In genomic region chr2:211033765-211034164, GRCh38 we compare ENCODE assay signal across 10 cellular contexts.
DNase-seq lines count a peak whose midpoint lies in the region; ATAC-seq, FAIRE-seq and TF ChIP-seq lines count a peak whose summit lies in the region.
"Had no signal": no experiment of that assay in that cellular context is flagged by ENCODE, and none has a peak within 500 bp of the region (broad histone marks: within the 10 kb centered on the region; RNA-seq: fewer than 3 reads in every experiment).

No MANE protein-coding gene starts in this region.

- peak; percentile 16 for TF ChIP-seq CTCF in GM06990 (IDR thresholded peaks at IDR 0.05; ENCODE audit: insufficient read depth, low read length, poor library complexity, severe bottlenecking)
- peak; percentile 42 for TF ChIP-seq CTCF in MM.1S (IDR thresholded peaks at IDR 0.05; ENCODE audit: low read length)
- TF ChIP-seq CTCF in GM12878 (IDR thresholded peaks at IDR 0.05 in 2 of 3, conservative IDR thresholded peaks at IDR 0.05 in 1 of 3; ENCODE audit: control insufficient read depth in 2 of 3, extremely low read depth in 1 of 3, insufficient read depth in 1 of 3, low read depth in 3 of 3, low read length in 3 of 3) = peak in 2 of 3 experiments; percentile 13 to 27; a peak in 2 of 6 replicates
- peak; percentile 43 for TF ChIP-seq CTCF in nephron progenitor cell (IDR thresholded peaks at IDR 0.05)
- no peak for TF ChIP-seq CTCF in omental fat pad (IDR thresholded peaks at IDR 0.05)

- in situ Hi-C loops in GM12878 (cut with MboI) = no loop called here

- H3K27me3 ChIP-seq in GM06990 (replicated peaks; ENCODE audit: control insufficient read depth, insufficient read depth, low read length) = no peaks in the 10 kb centered on the region
- no peaks in the 10 kb centered on the region for H3K27me3 ChIP-seq in MM.1S (replicated peaks; ENCODE audit: insufficient read depth, low read length)
- no peaks in the 10 kb centered on the region for H3K27me3 ChIP-seq in GM12878 (replicated peaks in 1 of 2; ENCODE audit: control insufficient read depth in 2 of 2, insufficient read depth in 2 of 2, low read length in 1 of 2)

- no peaks in the 10 kb centered on the region for H3K4me1 Mint-ChIP-seq in nephron progenitor cell

- CTCF ChIA-PET in GM12878 (lab: Yijun Ruan, JAX) = interaction anchor here (1.5 kb wide), 1 partner anchor 124 kb away, joined by 3 read pairs; no protein-coding TSS in a partner anchor

- H3K4me3 ChIP-seq in GM06990 (replicated peaks; ENCODE audit: low read depth, low read length) = no peak overlapping the region
- H3K4me3 ChIP-seq in MM.1S (ENCODE audit: low read length) = no peak overlapping the region
- no peak overlapping the region for H3K4me3 ChIP-seq in GM12878

- H3K4me3 Mint-ChIP-seq in nephron progenitor cell = no peak overlapping the region
- H3K4me3 Mint-ChIP-seq: naive thymus-derived CD8-positive, alpha-beta T cell; stimulated activated naive CD8-positive, alpha-beta T cell treated with anti-CD3 and anti-CD28 coated beads, Interleukin-15, Interleukin-2, amounts not matched to agents 100 ng/mL and 50 ng/mL, for 24 hours had no signal

- H3K79me2 ChIP-seq in MM.1S (ENCODE audit: low read length) (no peaks in the 10 kb centered on the region), GM12878 (ENCODE audit: control insufficient read depth, insufficient read depth, low read length) (no peaks in the 10 kb centered on the region)

- SMC1A ChIA-PET in GM12878 (lab: Charles Lee; ENCODE audit: uncharacterized antibody, unreplicated experiment) = no interaction called here

- no peak for DNase-seq in GM06990 (ENCODE audit: extremely low read depth, insufficient read length)
- DNase-seq in MM.1S = peak; percentile 25
- no peak for DNase-seq in GM12878 (ENCODE audit: low read depth, low spot score)
- no peak for DNase-seq in nephron progenitor cell
- no peak for DNase-seq in NCI-H1092 treated with DMSO at 0.1 percent for 48 hours (lab: John Stamatoyannopoulos, UW)
- DNase-seq in left cardiac atrium = no peak
- no peak for DNase-seq in omental fat pad (ENCODE audit: low spot score)
- no peak for DNase-seq in activated T-cell treated with anti-CD3 and anti-CD28 coated beads, Interleukin-2, amount 50 U/mL, for 1 hour
- DNase-seq: naive thymus-derived CD8-positive, alpha-beta T cell had no signal

- no peaks in the 10 kb centered on the region for H3K9me3 Mint-ChIP-seq in nephron progenitor cell
- H3K9me3 Mint-ChIP-seq: stimulated activated naive CD8-positive, alpha-beta T cell treated with anti-CD3 and anti-CD28 coated beads, Interleukin-15, Interleukin-2, amounts not matched to agents 100 ng/mL and 50 ng/mL, for 24 hours had no signal

- H3K27ac Mint-ChIP-seq in nephron progenitor cell = no peak overlapping the region
- H3K27ac Mint-ChIP-seq: naive thymus-derived CD8-positive, alpha-beta T cell; stimulated activated naive CD8-positive, alpha-beta T cell treated with anti-CD3 and anti-CD28 coated beads, Interleukin-15, Interleukin-2, amounts not matched to agents 100 ng/mL and 50 ng/mL, for 24 hours had no signal

- ATAC-seq in GM12878 (peak; percentile 46; the same call in 1 of the 3 replicates), left cardiac atrium (no peak), omental fat pad (ENCODE audit: low FRiP score) (no peak)
- ATAC-seq: naive thymus-derived CD8-positive, alpha-beta T cell had no signal

- H3K27ac ChIP-seq in MM.1S (ENCODE audit: low read length) = no peak overlapping the region
- no peak overlapping the region for H3K27ac ChIP-seq in GM12878 (ENCODE audit: control insufficient read depth, insufficient read depth)

- H3K9ac ChIP-seq in MM.1S (ENCODE audit: low read length) (no peak overlapping the region), GM12878 (ENCODE audit: control insufficient read depth, insufficient read depth, low read length) (no peak overlapping the region)

- H3K9me3 ChIP-seq in MM.1S (replicated peaks; ENCODE audit: insufficient read depth, low read length) = no peaks in the 10 kb centered on the region
- no peaks in the 10 kb centered on the region for H3K9me3 ChIP-seq in GM12878 (replicated peaks; ENCODE audit: control insufficient read depth, insufficient read depth, low read length)

- WGBS in GM12878 (ENCODE audit: insufficient coverage, insufficient replicate concordance, low lambda C conversion rate, missing lambda C conversion rate) = 19% methylated on average over 2 of the region's 2 CpGs

- no peak for TF ChIP-seq POLR2A in GM12878 (IDR thresholded peaks at IDR 0.05; ENCODE audit: low read depth, low read length)

- no peak for FAIRE-seq in GM12878 (lab: Jason Lieb, UNC)

- H2AFZ ChIP-seq in MM.1S (ENCODE audit: low read length) = no peak overlapping the region
- H2AFZ ChIP-seq in GM12878 (ENCODE audit: control insufficient read depth, low read depth, low read length) = no peak overlapping the region

- POLR2A ChIA-PET in GM12878 (lab: Charles Lee) = no interaction called here

- no peaks in the 10 kb centered on the region for H3K36me3 Mint-ChIP-seq in nephron progenitor cell (ENCODE audit: low read depth)
- H3K36me3 Mint-ChIP-seq: naive thymus-derived CD8-positive, alpha-beta T cell had no signal

- 0 out of 2 replicates have a peak, but pooled peaks have one; percentile 5 for TF ChIP-seq RAD21 in GM12878 (IDR thresholded peaks at IDR 0.05; ENCODE audit: insufficient read depth, low read depth, low read length)

- no TSS peak for BruUV-seq in GM12878 (replicated peaks; lab: Mats Ljungman, UMichigan)

- no peaks in the 10 kb centered on the region for H3F3A ChIP-seq in MM.1S (ENCODE audit: insufficient read depth, low read length)

- intact Hi-C loops in GM12878 (cut with micrococcal nuclease; ENCODE audit: unreplicated experiment) (no loop called here), left cardiac atrium (cut with DNase I) (loop anchor here in 1 of 2 donors (2.0 kb wide), 1 partner anchor 371 kb away; no protein-coding TSS in a partner anchor)

- H4K20me1 ChIP-seq in MM.1S (ENCODE audit: insufficient read depth, low read length) (no peaks in the 10 kb centered on the region), GM12878 (ENCODE audit: control insufficient read depth, insufficient read depth) (no peaks in the 10 kb centered on the region)

- H3K36me3 ChIP-seq in GM06990 (ENCODE audit: control insufficient read depth, insufficient read depth, low read length) (no peaks in the 10 kb centered on the region), MM.1S (replicated peaks; ENCODE audit: insufficient read depth, low read length) (no peaks in the 10 kb centered on the region), GM12878 (ENCODE audit: control insufficient read depth in 2 of 2, insufficient read depth in 2 of 2, low read length in 1 of 2) (no peaks in the 10 kb centered on the region)

- H3K27me3 Mint-ChIP-seq in nephron progenitor cell (ENCODE audit: low read depth, poor library complexity) = no peaks in the 10 kb centered on the region
- H3K27me3 Mint-ChIP-seq: naive thymus-derived CD8-positive, alpha-beta T cell; stimulated activated naive CD8-positive, alpha-beta T cell treated with anti-CD3 and anti-CD28 coated beads, Interleukin-15, Interleukin-2, amounts not matched to agents 100 ng/mL and 50 ng/mL, for 24 hours had no signal

- RAD21 ChIA-PET in GM12878 (lab: Charles Lee; ENCODE audit: unreplicated experiment) = no interaction called here

- no peak overlapping the region for H3K4me2 ChIP-seq in MM.1S (ENCODE audit: low read depth, low read length)
- H3K4me2 ChIP-seq in GM12878 (ENCODE audit: control insufficient read depth, insufficient read depth) = no peak overlapping the region

- no peaks in the 10 kb centered on the region for H3K9me2 ChIP-seq in MM.1S (replicated peaks; ENCODE audit: insufficient read depth, low read length)

- H3K4me1 ChIP-seq in MM.1S (ENCODE audit: low read length) (0 out of 2 replicates have a peak, but pooled peaks cover 3% of the 10 kb centered on the region), GM12878 (ENCODE audit: control insufficient read depth, insufficient read depth, low read length) (no peaks in the 10 kb centered on the region)

- TF ChIP-seq EP300 in GM12878 (IDR thresholded peaks at IDR 0.05; ENCODE audit: borderline replicate concordance in 1 of 2, control insufficient read depth in 1 of 2, low read depth in 2 of 2, low read length in 2 of 2) = no peak

TF ChIP-seq in GM12878, 131 proteins besides CTCF, POLR2A, EP300 and RAD21 (continues in another document):
- TF ChIP-seq CREB1 (IDR thresholded peaks at IDR 0.05; ENCODE audit: low read depth) = no peak
- TF ChIP-seq ZBTB40 (IDR thresholded peaks at IDR 0.05; ENCODE audit: borderline replicate concordance) = no peak
- TF ChIP-seq EED (IDR thresholded peaks at IDR 0.05; ENCODE audit: low read depth) = no peak

Comparison
In these comparisons a context has a peak if more than half of its experiments do, and no peak if none do; other contexts are left out.
1. CTCF ChIP-seq: peak in GM06990 (single experiment), MM.1S (single experiment), GM12878 (2 of 3) and nephron progenitor cell (single experiment); none in omental fat pad (0 of 3).